In the genomic region with DNA sequence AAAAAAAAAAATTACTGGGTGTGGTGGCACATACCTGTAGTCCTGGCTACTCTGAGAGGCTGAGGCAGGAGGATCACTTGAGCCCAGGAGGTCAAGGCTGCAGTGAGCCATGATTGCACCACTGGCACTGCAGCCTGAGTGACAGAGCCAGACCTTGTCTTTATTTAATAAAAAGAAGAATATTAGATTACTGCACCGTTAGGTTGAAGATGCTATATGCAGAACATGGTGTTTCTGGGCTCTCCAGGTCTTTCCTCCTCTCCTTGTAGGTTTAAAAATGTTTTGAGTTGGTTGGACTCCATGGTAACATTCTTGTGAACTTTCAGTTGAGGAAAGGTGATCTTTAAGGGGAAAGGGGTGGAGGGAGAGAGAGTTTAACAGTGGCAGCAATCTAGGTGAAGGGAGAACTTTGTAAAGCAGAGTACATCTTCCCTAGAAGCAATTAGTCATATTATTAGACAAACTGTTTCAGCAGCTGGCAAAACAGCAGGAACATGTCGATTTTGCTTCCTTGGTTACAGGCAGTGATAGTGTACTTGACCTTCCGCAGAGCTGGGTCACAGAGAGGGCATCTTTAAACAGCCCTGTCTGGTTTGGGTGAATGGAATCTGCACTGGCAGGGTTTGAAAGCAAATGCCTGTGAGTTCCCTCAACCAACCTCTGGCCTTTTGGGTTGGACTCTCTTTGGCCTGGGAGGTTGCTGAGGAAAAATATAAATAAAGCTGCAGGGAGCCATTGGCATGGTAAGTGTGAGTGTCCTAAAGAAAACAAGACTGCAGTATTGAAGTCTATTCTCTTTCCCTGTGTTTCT, we compare ENCODE assay signal across 11 cellular contexts. TPM values are rescaled to one million over a fixed set of nuclear protein-coding genes. Genes with fewer than 3 reads are reported as not detected.
DNase-seq lines count a peak whose midpoint lies in the region; ATAC-seq and TF ChIP-seq lines count a peak whose summit lies in the region.
"Had no signal": no experiment of that assay in that cellular context is flagged by ENCODE, and none has a peak within 500 bp of the region (broad histone marks: within the 10 kb centered on the region; RNA-seq: fewer than 3 reads in every experiment).

No MANE protein-coding gene starts in this region.

- no peaks in the 10 kb centered on the region for H3K27me3 Mint-ChIP-seq in activated naive CD8-positive, alpha-beta T cell treated with anti-CD3 and anti-CD28 coated beads, Interleukin-2, amount 50 U/mL, for 24 hours

- H3K36me3 Mint-ChIP-seq in activated naive CD8-positive, alpha-beta T cell treated with anti-CD3 and anti-CD28 coated beads, Interleukin-2, amount 50 U/mL, for 24 hours (ENCODE audit: low read depth) = no peaks in the 10 kb centered on the region

- H3K36me3 ChIP-seq in right lobe of liver = no peaks in the 10 kb centered on the region
- H3K36me3 ChIP-seq: thoracic aorta had no signal

- H3K4me1 Mint-ChIP-seq in activated naive CD8-positive, alpha-beta T cell treated with anti-CD3 and anti-CD28 coated beads, Interleukin-2, amount 50 U/mL, for 24 hours = peaks cover 31% of the 10 kb centered on the region

- WGBS in right lobe of liver (ENCODE audit: insufficient coverage, low coverage, low lambda C conversion rate, missing lambda C conversion rate) = 19% methylated on average over 3 of the region's 3 CpGs

- no peak for TF ChIP-seq CTCF in choroid plexus epithelial cell (conservative IDR thresholded peaks at IDR 0.05; ENCODE audit: low read depth, low read length)
- TF ChIP-seq CTCF in right lobe of liver (IDR thresholded peaks at IDR 0.05) = no peak

- H3K27ac ChIP-seq in right lobe of liver = peak overlapping the region in 1 of 3 donors; percentile 48
- H3K27ac ChIP-seq: thoracic aorta had no signal

- peak; percentile 98 to 99 (median 98) for ATAC-seq in right lobe of liver
- ATAC-seq in HG03135 (IDR thresholded peaks at IDR 0.05; ENCODE audit: unreplicated experiment) = no peak
- ATAC-seq in HG02610 (IDR thresholded peaks at IDR 0.05; ENCODE audit: unreplicated experiment) = no peak
- no peak for ATAC-seq in activated naive CD8-positive, alpha-beta T cell treated with anti-CD3 and anti-CD28 coated beads, Interleukin-2, amount 50 U/mL, for 24 hours

- H3K4me1 ChIP-seq in right lobe of liver = peaks cover 0 to 31% (median 12%) of the 10 kb centered on the region in 4 donors

- H3K4me3 ChIP-seq in choroid plexus epithelial cell (ENCODE audit: low read depth, low read length) = no peak overlapping the region
- no peak overlapping the region for H3K4me3 ChIP-seq in right lobe of liver
- H3K4me3 ChIP-seq: thoracic aorta had no signal

- intact Hi-C loops in right lobe of liver (cut with DNase I) = no loop called here

- no peaks in the 10 kb centered on the region for H3K9me3 ChIP-seq in right lobe of liver
- H3K9me3 ChIP-seq: thoracic aorta had no signal

- no peak overlapping the region for H3K4me3 Mint-ChIP-seq in activated naive CD8-positive, alpha-beta T cell treated with anti-CD3 and anti-CD28 coated beads, Interleukin-2, amount 50 U/mL, for 24 hours

- TF ChIP-seq POLR2A in right lobe of liver (IDR thresholded peaks at IDR 0.05) = no peak

- DNase-seq in AG20443 (ENCODE audit: low spot score) = peak; percentile 11
- DNase-seq in NCI-H1417 (lab: John Stamatoyannopoulos, UW) = peak in 2 of 3 experiments; percentile 27 to 66
- peak; percentile 82 for DNase-seq in choroid plexus epithelial cell (ENCODE audit: low read depth)
- peak; percentile 47 to 82 (median 71) for DNase-seq in right lobe of liver
- no peak for DNase-seq in activated naive CD8-positive, alpha-beta T cell treated with anti-CD3 and anti-CD28 coated beads, Interleukin-2, amount 50 U/mL, for 24 hours
- DNase-seq in amygdala (lab: John Stamatoyannopoulos, UW) = no peak
- DNase-seq: AML-193, NCI-H446 treated with DMSO at 0.1 percent for 48 hours had no signal

- H3K9me3 Mint-ChIP-seq in activated naive CD8-positive, alpha-beta T cell treated with anti-CD3 and anti-CD28 coated beads, Interleukin-2, amount 50 U/mL, for 24 hours = no peaks in the 10 kb centered on the region

- no peaks in the 10 kb centered on the region for H3K27me3 ChIP-seq in right lobe of liver

- H3K27ac Mint-ChIP-seq in activated naive CD8-positive, alpha-beta T cell treated with anti-CD3 and anti-CD28 coated beads, Interleukin-2, amount 50 U/mL, for 24 hours = no peak overlapping the region

RNA-seq across cellular contexts. Expression of gene NR2C2, which starts 42.8 kb away (rescaled TPM):
- total RNA-seq in right lobe of liver = 10 to 100 TPM; 10.8 to 18.6 (median 12.2) TPM

Comparison
In these comparisons a context has a peak if more than half of its experiments do, and no peak if none do; other contexts are left out.
1. DNase-seq: peak in AG20443 (single experiment), NCI-H1417 (2 of 3), choroid plexus epithelial cell (single experiment) and right lobe of liver (3 of 3); none in activated naive CD8-positive, alpha-beta T cell treated with anti-CD3 and anti-CD28 coated beads, Interleukin-2, amount 50 U/mL, for 24 hours (single experiment) and amygdala (0 of 56).
2. ATAC-seq: peak in right lobe of liver (4 of 4); none in HG03135 (single experiment), HG02610 (single experiment) and activated naive CD8-positive, alpha-beta T cell treated with anti-CD3 and anti-CD28 coated beads, Interleukin-2, amount 50 U/mL, for 24 hours (single experiment).